In the genomic region with DNA sequence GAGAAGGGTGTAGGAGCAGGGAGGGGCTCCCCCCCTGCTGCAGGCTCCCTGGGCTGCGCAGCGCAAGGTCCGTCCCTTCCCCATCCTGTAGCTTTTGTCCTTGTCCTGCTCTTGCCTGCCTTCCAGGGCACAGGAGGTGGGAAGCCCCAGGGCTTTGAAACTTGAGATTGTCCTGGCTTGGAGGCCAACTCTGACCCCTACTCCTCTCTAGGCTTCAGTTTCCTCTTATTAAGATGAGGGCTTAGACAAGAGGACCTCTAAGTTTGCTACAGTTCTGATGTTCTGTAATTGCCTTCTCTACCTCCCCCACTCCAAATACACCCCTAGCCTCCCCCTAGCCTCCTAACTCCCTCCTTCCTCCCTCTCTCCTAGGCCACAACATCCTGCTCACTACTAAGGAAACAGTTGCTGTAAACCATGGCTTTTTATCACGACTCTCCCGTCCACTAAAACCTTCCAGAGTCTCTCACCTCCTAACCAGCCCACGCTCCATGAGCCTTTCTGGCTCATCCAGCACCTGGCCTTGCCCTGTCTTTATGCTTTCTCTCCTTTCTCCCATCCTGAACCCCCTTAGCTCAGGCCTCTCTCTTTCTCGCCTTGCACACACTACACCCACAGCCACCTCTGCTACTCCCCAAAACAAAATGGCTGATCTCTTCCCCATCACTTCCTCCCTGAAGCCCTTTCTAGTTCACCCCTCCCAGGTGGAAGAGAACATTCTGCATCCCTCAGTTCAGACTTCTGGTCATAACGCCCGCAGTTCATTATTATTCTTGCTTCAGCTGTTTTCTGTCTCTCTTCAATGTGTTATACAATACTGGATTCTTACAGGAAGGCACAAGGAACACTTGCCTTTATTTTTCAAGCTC, we compare ENCODE assay signal across 8 cellular contexts. TPM values are rescaled to one million over a fixed set of nuclear protein-coding genes. Genes with fewer than 3 reads are reported as not detected.
A peak's percentile ranks its signal among the peaks of the same experiment; 100 is the strongest.
DNase-seq lines count a peak whose midpoint lies in the region; ATAC-seq, FAIRE-seq and TF ChIP-seq lines count a peak whose summit lies in the region.

No MANE protein-coding gene starts in this region.

- WGBS in IMR-90 (ENCODE audit: extremely low coverage in 2 of 2, insufficient read length in 1 of 2), 2 experiments: 58% methylated on average over 4 of the region's 9 CpGs; no CpG with 5 or more reads in 1 of the 2 experiments

- peak overlapping the region; percentile 83; the same call in 1 of the 2 replicates for H3K4me2 ChIP-seq in IMR-90 (ENCODE audit: low read depth, low read length)

- H3K4ac ChIP-seq in IMR-90 (ENCODE audit: low read depth, low read length): peak overlapping the region; percentile 72; the same call in 1 of the 2 replicates

- H3K56ac ChIP-seq in IMR-90 (ENCODE audit: extremely low read depth, insufficient read depth, low read length): no peak overlapping the region

- no TSS peak for BruUV-seq in IMR-90 (replicated peaks; lab: Mats Ljungman, UMichigan)

- H3K27ac Mint-ChIP-seq in mesothelial cell of epicardium: peak overlapping the region; percentile 26

- no peak overlapping the region for H3K14ac ChIP-seq in IMR-90 (replicated peaks; ENCODE audit: low read depth, low read length)

- H3K27me3 Mint-ChIP-seq in mesothelial cell of epicardium (ENCODE audit: low read depth): peaks cover 1% of the 10 kb centered on the region

- H3K4me3 ChIP-seq in IMR-90 (ENCODE audit: insufficient read depth, low read depth, low read length) (no peak overlapping the region), bronchial epithelial cell (ENCODE audit: low read depth, low read length) (peak overlapping the region; percentile 47)

- H2BK20ac ChIP-seq in IMR-90 (ENCODE audit: low read depth, low read length): no peak overlapping the region

- H3K9ac ChIP-seq in IMR-90 (ENCODE audit: low read depth, low read length): peak overlapping the region; percentile 71; the same call in 1 of the 2 replicates

- no peaks in the 10 kb centered on the region for H3K9me3 Mint-ChIP-seq in mesothelial cell of epicardium

- FAIRE-seq in bronchial epithelial cell (lab: Jason Lieb, UNC): no peak
- FAIRE-seq in D721Med (lab: Jason Lieb, UNC): no peak

- H3K27me3 ChIP-seq in IMR-90 (ENCODE audit: control insufficient read depth, insufficient read depth, low read length) (peaks cover 8% of the 10 kb centered on the region; the same call in 1 of the 2 replicates), bronchial epithelial cell (ENCODE audit: control insufficient read depth, insufficient read depth, low read length) (no peaks in the 10 kb centered on the region)

- H2BK5ac ChIP-seq in IMR-90 (ENCODE audit: low read depth, low read length, poor library complexity, severe bottlenecking): no peak overlapping the region

- no peak overlapping the region for H2BK15ac ChIP-seq in IMR-90 (ENCODE audit: low read depth, low read length)

- no peaks in the 10 kb centered on the region for H4K20me1 ChIP-seq in IMR-90 (ENCODE audit: insufficient read depth, low read length)

- H3K79me1 ChIP-seq in IMR-90 (ENCODE audit: low read depth in 1 of 2, low read length in 2 of 2): no peaks in the 10 kb centered on the region

- no peak overlapping the region for H3K18ac ChIP-seq in IMR-90 (ENCODE audit: low read depth, low read length)

- H4K5ac ChIP-seq in IMR-90 (ENCODE audit: low read depth, low read length): no peak overlapping the region; the same call in 1 of the 2 replicates

- POLR2A ChIA-PET in IMR-90 (lab: Charles Lee; ENCODE audit: unreplicated experiment): interaction anchor here (0.5 kb wide), 1 partner anchor 1099 kb away, joined by 7 read pairs; no protein-coding TSS in a partner anchor

- TF ChIP-seq RAD21 in IMR-90 (IDR thresholded peaks at IDR 0.05; ENCODE audit: low read length): no peak

- intact Hi-C loops in IMR-90 (cut with micrococcal nuclease): loop anchor here (1.0 to 10.0 kb wide), 6 partner anchors 23 to 1684 kb away; no protein-coding TSS in a partner anchor

- CTCF ChIA-PET in IMR-90 (lab: Yijun Ruan, JAX): interaction anchor here (0.6 to 2.5 kb wide), 11 partner anchors 10 to 163 kb away, joined by 3 to 24 read pairs (median 4); a partner anchor contains a TSS

- ATAC-seq in GM19324 (IDR thresholded peaks at IDR 0.05; ENCODE audit: low FRiP score, unreplicated experiment) (peak; percentile 17), IMR-90 (ENCODE audit: low read depth) (no peak), HG03457 (IDR thresholded peaks at IDR 0.05; ENCODE audit: unreplicated experiment) (no peak)

- H3K4me3 Mint-ChIP-seq in mesothelial cell of epicardium: peak overlapping the region; percentile 76

- peak overlapping the region; percentile 46; the same call in 1 of the 2 replicates for H3K23ac ChIP-seq in IMR-90 (ENCODE audit: low read depth, low read length)

- H2AK9ac ChIP-seq in IMR-90 (replicated peaks; ENCODE audit: low read depth, low read length, poor library complexity): no peak overlapping the region

- in situ Hi-C loops in IMR-90 (cut with MboI; ENCODE audit: low sequenced_read_pairs): loop anchor here (10.0 to 25.0 kb wide), 3 partner anchors 474 to 1667 kb away; no protein-coding TSS in a partner anchor

- H4K91ac ChIP-seq in IMR-90 (ENCODE audit: insufficient read depth, low read depth, low read length): 0 out of 2 replicates have a peak overlapping the region, but pooled peaks have one; percentile 0

- H3K9me3 ChIP-seq in IMR-90 (ENCODE audit: control insufficient read depth, insufficient read depth, low read length): no peaks in the 10 kb centered on the region

- TF ChIP-seq CTCF in IMR-90 (conservative IDR thresholded peaks at IDR 0.05; ENCODE audit: low read depth, low read length): no peak
- TF ChIP-seq CTCF in bronchial epithelial cell (IDR thresholded peaks at IDR 0.05; ENCODE audit: insufficient read depth, low read length, severe bottlenecking): no peak
- TF ChIP-seq CTCF in mesothelial cell of epicardium (IDR thresholded peaks at IDR 0.05; ENCODE audit: unreplicated experiment): no peak
- no peak for TF ChIP-seq CTCF in D721Med (IDR thresholded peaks at IDR 0.05; ENCODE audit: insufficient read depth, missing control alignments)

- peaks cover 38% of the 10 kb centered on the region for H3K4me1 Mint-ChIP-seq in mesothelial cell of epicardium

- H3K9me1 ChIP-seq in IMR-90 (ENCODE audit: insufficient read depth, low read length): no peaks in the 10 kb centered on the region

- H2BK120ac ChIP-seq in IMR-90 (ENCODE audit: low read depth, low read length): no peak overlapping the region; the same call in 1 of the 2 replicates

- TF ChIP-seq POLR2A in IMR-90 (IDR thresholded peaks at IDR 0.05; ENCODE audit: low read depth, low read length): no peak

- peak overlapping the region; percentile 96 for H2AFZ ChIP-seq in IMR-90 (replicated peaks; ENCODE audit: low read length, poor library complexity)

- no peak overlapping the region for H3K27ac ChIP-seq in IMR-90 (ENCODE audit: insufficient read depth, low read length)

- peaks cover 4% of the 10 kb centered on the region; the same call in 1 of the 2 replicates for H3K4me1 ChIP-seq in IMR-90 (ENCODE audit: control insufficient read depth, insufficient read depth, low read length)

- dilution Hi-C loops in IMR-90 (cut with HindIII; ENCODE audit: low sequenced_read_pairs, unreplicated experiment): no loop called here

- H2AK5ac ChIP-seq in IMR-90 (ENCODE audit: low read depth, low read length): no peak overlapping the region

- DNase-seq in IMR-90: no peak
- peak; percentile 4 for DNase-seq in bronchial epithelial cell (ENCODE audit: low read depth)
- no peak for DNase-seq in mesothelial cell of epicardium (ENCODE audit: low spot score in 2 of 2, unreplicated experiment in 2 of 2)
- DNase-seq in DMS114 treated with DMSO at 0.1 percent for 48 hours (lab: John Stamatoyannopoulos, UW; ENCODE audit: unreplicated experiment): no peak
- no peak for DNase-seq in D721Med (ENCODE audit: insufficient read length, low spot score)
- DNase-seq in DMS153 (lab: John Stamatoyannopoulos, UW): no peak

- peaks cover 3% of the 10 kb centered on the region for H3K36me3 Mint-ChIP-seq in mesothelial cell of epicardium

- peak overlapping the region; percentile 93 to 96 for H4K8ac ChIP-seq in IMR-90 (ENCODE audit: low read depth in 2 of 2, low read length in 2 of 2)

- H3K36me3 ChIP-seq in IMR-90 (ENCODE audit: control insufficient read depth, insufficient read depth, low read length) (no peaks in the 10 kb centered on the region), bronchial epithelial cell (ENCODE audit: control insufficient read depth, insufficient read depth, low read length) (no peaks in the 10 kb centered on the region)

TF ChIP-seq in IMR-90, 13 proteins besides CTCF, POLR2A, EP300 and RAD21 (continues in another document):
- no peak for TF ChIP-seq CEBPB (IDR thresholded peaks at IDR 0.05; ENCODE audit: low read depth, low read length)

RNA-seq across cellular contexts. Expression of a gene that starts 10.2 kb away (rescaled TPM):
- total RNA-seq in IMR-90 (2012; rRNA removed) (not detected in 2 replicates), bronchial epithelial cell (0.26 TPM in 2 replicates), mesothelial cell of epicardium (2.0 to 2.2 TPM (median 2.1 TPM) in 3 replicates)
- not detected in 2 replicates for polyA plus RNA-seq in IMR-90 (2012; rRNA removed)
- 0.02 TPM in 2 replicates for polyA plus RNA-seq in IMR-90 (2012; cell fraction: cytosol; rRNA removed)
- 0.19 and 0.27 TPM in 2 replicates for polyA plus RNA-seq in IMR-90 (2012; cell fraction: nucleus; rRNA removed; ENCODE audit: low replicate concordance)

RNA-seq across cellular contexts. Expression of a gene that starts 13.4 kb away (rescaled TPM):
- total RNA-seq in IMR-90 (2012; rRNA removed) (not detected in 2 replicates), bronchial epithelial cell (not detected in 2 replicates), mesothelial cell of epicardium (not detected in 3 replicates)
- not detected in 2 replicates for polyA plus RNA-seq in IMR-90 (2012; rRNA removed)
- not detected in 2 replicates for polyA plus RNA-seq in IMR-90 (2012; cell fraction: cytosol; rRNA removed)
- not detected in 2 replicates for polyA plus RNA-seq in IMR-90 (2012; cell fraction: nucleus; rRNA removed; ENCODE audit: low replicate concordance)

RNA-seq across cellular contexts. Expression of a gene that starts 24.1 kb away (rescaled TPM):
- total RNA-seq in IMR-90 (2012; rRNA removed) (not detected in 2 replicates), bronchial epithelial cell (not detected in 2 replicates), mesothelial cell of epicardium (0.22 to 0.51 TPM (median 0.45 TPM) in 3 replicates)
- polyA plus RNA-seq in IMR-90 (2012; rRNA removed): not detected in 2 replicates
- polyA plus RNA-seq in IMR-90 (2012; cell fraction: cytosol; rRNA removed): not detected in 2 replicates
- not detected in 2 replicates for polyA plus RNA-seq in IMR-90 (2012; cell fraction: nucleus; rRNA removed; ENCODE audit: low replicate concordance)

RNA-seq across cellular contexts. Expression of a gene that starts 43.3 kb away (rescaled TPM):
- total RNA-seq in IMR-90 (2012; rRNA removed): 2.3 and 5.6 TPM in 2 replicates
- 4.6 and 5.5 TPM in 2 replicates for polyA plus RNA-seq in IMR-90 (2012; rRNA removed)
- polyA plus RNA-seq in IMR-90 (2012; cell fraction: cytosol; rRNA removed): 0.87 and 1.0 TPM in 2 replicates
- polyA plus RNA-seq in IMR-90 (2012; cell fraction: nucleus; rRNA removed; ENCODE audit: low replicate concordance): 0.60 and 1.9 TPM in 2 replicates
- 18.2 and 19.5 TPM in 2 replicates for total RNA-seq in bronchial epithelial cell
- total RNA-seq in mesothelial cell of epicardium: 24.6 to 26.8 TPM (median 26.8 TPM) in 3 replicates

RNA-seq across cellular contexts. Expression of a gene that starts 43.9 kb away (rescaled TPM):
- total RNA-seq in IMR-90 (2012; rRNA removed) (21.9 and 28.5 TPM in 2 replicates), bronchial epithelial cell (20.5 and 25.5 TPM in 2 replicates), mesothelial cell of epicardium (64.2 to 69.1 TPM (median 64.7 TPM) in 3 replicates)
- polyA plus RNA-seq in IMR-90 (2012; rRNA removed): 10.9 and 12.3 TPM in 2 replicates
- 1.8 and 3.3 TPM in 2 replicates for polyA plus RNA-seq in IMR-90 (2012; cell fraction: cytosol; rRNA removed)
- 5.7 and 12.1 TPM in 2 replicates for polyA plus RNA-seq in IMR-90 (2012; cell fraction: nucleus; rRNA removed; ENCODE audit: low replicate concordance)
